1 cellular context compared by ENCODE assay signal in genomic region chr10:70540089-70540788, GRCh38.
A peak's percentile ranks its signal among the peaks of the same experiment; 100 is the strongest.
TF ChIP-seq lines count a peak whose summit lies in the region.

No MANE protein-coding gene starts in this region.

TF ChIP-seq in K562, 482 proteins besides CTCF, POLR2A, EP300 and RAD21 (continued from another document):
- TF ChIP-seq CTCFL (IDR thresholded peaks at IDR 0.05; ENCODE audit: borderline replicate concordance, insufficient read depth, low read depth, low read length, poor library complexity, severe bottlenecking) (peak; percentile 32), ID3 (CRISPR knock-in tag; IDR thresholded peaks at IDR 0.05) (no peak), ID3 (tag; IDR thresholded peaks at IDR 0.05) (0 out of 2 replicates have a peak, but pooled peaks have one; percentile 28), LARP7 (IDR thresholded peaks at IDR 0.05) (peak; percentile 87; the same call in 1 of the 2 replicates), ZBTB7A (IDR thresholded peaks at IDR 0.05; ENCODE audit: borderline replicate concordance, control insufficient read depth, low read depth, low read length) (peak; percentile 79; the same call in 1 of the 2 replicates), CC2D1A (IDR thresholded peaks at IDR 0.05) (peak; percentile 46; the same call in 1 of the 2 replicates), PHF20 (IDR thresholded peaks at IDR 0.05; ENCODE audit: partially characterized antibody) (peak; percentile 13), ATF3 (IDR thresholded peaks at IDR 0.05) (no peak), ATF3 (CRISPR knock-in tag; conservative IDR thresholded peaks at IDR 0.05) (no peak), IRF2 (CRISPR knock-in tag; IDR thresholded peaks at IDR 0.05) (0 out of 2 replicates have a peak, but pooled peaks have one; percentile 37), MAZ (CRISPR knock-in tag; conservative IDR thresholded peaks at IDR 0.05 in 1 of 2, IDR thresholded peaks at IDR 0.05 in 1 of 2) (0 out of 4 replicates have a peak, but pooled peaks of 1 of the 2 experiments have one; percentile 43), MAX (CRISPR knock-in tag; IDR thresholded peaks at IDR 0.05) (peak; percentile 24; the same call in 1 of the 2 replicates), MTA2 (IDR thresholded peaks at IDR 0.05; ENCODE audit: low read depth) (0 out of 2 replicates have a peak, but pooled peaks have one; percentile 7), NR3C1 (CRISPR knock-in tag; IDR thresholded peaks at IDR 0.05) (0 out of 2 replicates have a peak, but pooled peaks have one; percentile 59), OTX1 (CRISPR knock-in tag; IDR thresholded peaks at IDR 0.05) (0 out of 2 replicates have a peak, but pooled peaks have one; percentile 3), RB1 (IDR thresholded peaks at IDR 0.05; ENCODE audit: low read depth) (peak; percentile 50; the same call in 1 of the 2 replicates), CTBP1 (IDR thresholded peaks at IDR 0.05; ENCODE audit: borderline replicate concordance) (peak; percentile 21; the same call in 1 of the 2 replicates), CBFB (CRISPR knock-in tag; IDR thresholded peaks at IDR 0.05) (peak; percentile 90), KLF16 (IDR thresholded peaks at IDR 0.05) (0 out of 2 replicates have a peak, but pooled peaks have one; percentile 9), ZNF589 (CRISPR knock-in tag; IDR thresholded peaks at IDR 0.05; ENCODE audit: low read depth) (no peak)
